Comparison of ENCODE assay signal across 22 cellular contexts in the genomic region with DNA sequence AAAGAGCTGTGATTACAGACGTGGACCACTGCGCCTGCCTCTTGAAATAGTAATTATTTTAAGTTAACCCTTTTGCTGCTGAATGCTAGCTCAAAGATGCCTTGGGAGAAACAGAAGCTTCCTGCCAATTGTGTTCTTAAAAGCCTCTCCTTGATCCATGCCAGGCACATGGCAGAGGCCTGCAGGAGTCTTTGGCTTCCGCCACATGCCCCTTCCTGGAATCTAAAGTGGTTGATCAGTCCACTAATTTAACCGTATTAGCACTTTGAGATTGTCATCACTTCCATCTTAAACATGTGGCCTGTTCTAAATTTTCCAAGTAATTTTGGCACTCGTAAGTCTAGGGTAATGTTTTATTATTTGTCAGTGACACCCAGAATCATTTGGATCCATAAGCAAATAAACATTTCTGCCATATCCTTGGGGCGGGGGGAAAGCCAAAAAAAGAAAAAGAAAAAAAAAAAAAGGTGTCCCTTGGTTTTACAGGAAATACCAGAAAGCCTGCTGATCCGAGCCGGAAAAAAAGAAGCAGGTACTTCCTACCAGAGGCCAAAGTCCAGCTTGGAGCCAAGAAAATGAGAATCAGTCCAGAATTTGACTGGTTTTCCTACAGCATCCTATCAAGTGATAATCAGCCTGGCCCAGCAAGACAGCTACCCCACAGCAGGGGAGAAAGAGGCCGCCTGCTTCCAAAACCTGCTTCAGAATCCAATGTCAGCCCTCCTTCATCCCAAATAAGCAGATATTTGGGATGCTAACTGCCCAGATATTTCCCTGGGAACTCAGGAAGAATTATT.
A peak's percentile ranks its signal among the peaks of the same experiment; 100 is the strongest.
DNase-seq lines count a peak whose midpoint lies in the region; ATAC-seq, FAIRE-seq and TF ChIP-seq lines count a peak whose summit lies in the region.
"Had no signal": no experiment of that assay in that cellular context is flagged by ENCODE, and none has a peak within 500 bp of the region (broad histone marks: within the 10 kb centered on the region; RNA-seq: fewer than 3 reads in every experiment).

No MANE protein-coding gene starts in this region.

- H3K36me3 ChIP-seq in HepG2 (replicated peaks in 1 of 2; ENCODE audit: control insufficient read depth in 1 of 2, insufficient read depth in 2 of 2, low read length in 2 of 2) (no peaks in the 10 kb centered on the region), right lobe of liver (no peaks in the 10 kb centered on the region)

- H3K27ac Mint-ChIP-seq in chondrocyte (ENCODE audit: unreplicated experiment): no peak overlapping the region
- no peak overlapping the region for H3K27ac Mint-ChIP-seq in progenitor cell of endocrine pancreas
- H3K27ac Mint-ChIP-seq: CD4-positive, alpha-beta T cell; CD8-positive, alpha-beta T cell had no signal

- no peak overlapping the region for H2AFZ ChIP-seq in HepG2 (ENCODE audit: low read length)

- H3K4me1 ChIP-seq in HepG2 (ENCODE audit: insufficient read depth, low read length) (no peaks in the 10 kb centered on the region), right lobe of liver (no peaks in the 10 kb centered on the region)
- H3K4me1 ChIP-seq: BLaER1 treated with 17β-estradiol and CSF1 and Interleukin-3, amounts not matched to agents 10 nM and 100 nM; Caco-2 had no signal

- no peak for TF ChIP-seq EP300 in HepG2 (IDR thresholded peaks at IDR 0.05; ENCODE audit: low read depth in 2 of 2, low read length in 2 of 2)
- no peak for TF ChIP-seq EP300 in HepG2 (CRISPR knock-in tag; IDR thresholded peaks at IDR 0.05; ENCODE audit: borderline replicate concordance)

- TF ChIP-seq RAD21 in HepG2 (CRISPR knock-in tag; IDR thresholded peaks at IDR 0.05): no peak

- H3K4me3 Mint-ChIP-seq in chondrocyte (ENCODE audit: unreplicated experiment) (no peak overlapping the region), progenitor cell of endocrine pancreas (ENCODE audit: low read depth) (no peak overlapping the region)
- H3K4me3 Mint-ChIP-seq: CD4-positive, alpha-beta T cell; CD8-positive, alpha-beta T cell had no signal

- POLR2A ChIA-PET in HepG2 (lab: Yijun Ruan, JAX): no interaction called here

- WGBS in HepG2 (ENCODE audit: low lambda C conversion rate): 18% methylated on average over 9 of the region's 9 CpGs
- 65% methylated on average over 9 of the region's 9 CpGs for WGBS in right lobe of liver (ENCODE audit: insufficient coverage, low coverage, low lambda C conversion rate, missing lambda C conversion rate)

- H3K9me3 ChIP-seq in HepG2 (ENCODE audit: low read length): peaks cover 11% of the 10 kb centered on the region
- H3K9me3 ChIP-seq in right lobe of liver: no peaks in the 10 kb centered on the region
- H3K9me3 ChIP-seq: Caco-2 had no signal

- no peaks in the 10 kb centered on the region for H3K36me3 Mint-ChIP-seq in chondrocyte (ENCODE audit: low read depth)
- peaks cover 5% of the 10 kb centered on the region for H3K36me3 Mint-ChIP-seq in progenitor cell of endocrine pancreas (ENCODE audit: insufficient read depth)
- H3K36me3 Mint-ChIP-seq: CD8-positive, alpha-beta T cell had no signal

- in situ Hi-C loops in HepG2 (cut with HindIII; ENCODE audit: extremely low pct_ligation_motif_present, low pct_unique_long_range_greater_than_20kb): no loop called here
- in situ Hi-C loops in G401 (cut with HindIII; ENCODE audit: low sequenced_read_pairs): no loop called here

- no peak for FAIRE-seq in HepG2 (lab: Jason Lieb, UNC)
- FAIRE-seq: A204.1, D721Med, GM12878, GM12892, GM18507 had no signal

- H3K9me3 Mint-ChIP-seq in chondrocyte (ENCODE audit: low read depth) (peaks cover 25% of the 10 kb centered on the region), progenitor cell of endocrine pancreas (ENCODE audit: low read depth) (peaks cover 22% of the 10 kb centered on the region)

- no TSS peak for BruUV-seq in HepG2 (replicated peaks; lab: Mats Ljungman, UMichigan)

- intact Hi-C loops in HepG2 (cut with micrococcal nuclease; ENCODE audit: unreplicated experiment) (no loop called here), right lobe of liver (cut with DNase I) (no loop called here)

- ATAC-seq in HepG2 (no peak), right lobe of liver (no peak)
- ATAC-seq: CD8-positive, alpha-beta T cell; GM12878 had no signal

- no peak overlapping the region for H3K9ac ChIP-seq in HepG2 (ENCODE audit: insufficient read depth, low read depth, low read length)
- H3K9ac ChIP-seq: BLaER1 treated with 17β-estradiol and CSF1 and Interleukin-3, amounts not matched to agents 10 nM and 100 nM had no signal

- no peaks in the 10 kb centered on the region for H3K79me2 ChIP-seq in HepG2 (ENCODE audit: insufficient read depth, low read length)

- TF ChIP-seq POLR2A in HepG2 (IDR thresholded peaks at IDR 0.05; ENCODE audit: insufficient read depth in 1 of 2, low read depth in 2 of 2, low read length in 2 of 2) (no peak), right lobe of liver (IDR thresholded peaks at IDR 0.05) (no peak)

- TF ChIP-seq CTCF in HepG2 (CRISPR knock-in tag; IDR thresholded peaks at IDR 0.05) (no peak), right lobe of liver (IDR thresholded peaks at IDR 0.05) (no peak), chondrocyte (IDR thresholded peaks at IDR 0.05) (no peak), progenitor cell of endocrine pancreas (IDR thresholded peaks at IDR 0.05; ENCODE audit: unreplicated experiment) (no peak)

- H3K27me3 Mint-ChIP-seq in chondrocyte (ENCODE audit: low read depth) (no peaks in the 10 kb centered on the region), progenitor cell of endocrine pancreas (no peaks in the 10 kb centered on the region)

- H3K4me1 Mint-ChIP-seq in chondrocyte (ENCODE audit: low read depth) (no peaks in the 10 kb centered on the region), progenitor cell of endocrine pancreas (ENCODE audit: low read depth) (no peaks in the 10 kb centered on the region)

- DNase-seq in HepG2 (ENCODE audit: low spot score): no peak
- no peak for DNase-seq in right lobe of liver
- peak; percentile 90 for DNase-seq in G401 (ENCODE audit: low spot score)
- DNase-seq in cerebellar cortex (ENCODE audit: low spot score): peak; percentile 89
- no peak for DNase-seq in chondrocyte (ENCODE audit: low spot score)
- DNase-seq in progenitor cell of endocrine pancreas (ENCODE audit: low spot score, unreplicated experiment): no peak
- DNase-seq in NOMO-1 (lab: John Stamatoyannopoulos, UW; ENCODE audit: unreplicated experiment in 2 of 2): no peak
- DNase-seq: 8988T; ACHN; Caco-2; Calu3; CD4-positive, alpha-beta T cell; CD8-positive, alpha-beta T cell; DMS79 treated with DMSO at 0.1 percent for 48 hours; GDM1 had no signal

- H3K27me3 ChIP-seq in HepG2 (ENCODE audit: control insufficient read depth in 1 of 2, insufficient read depth in 2 of 2, low read length in 2 of 2): no peaks in the 10 kb centered on the region
- H3K27me3 ChIP-seq in right lobe of liver: no peaks in the 10 kb centered on the region
- H3K27me3 ChIP-seq: BLaER1 treated with 17β-estradiol and CSF1 and Interleukin-3, amounts not matched to agents 10 nM and 100 nM had no signal

- no peaks in the 10 kb centered on the region for H4K20me1 ChIP-seq in HepG2 (ENCODE audit: insufficient read depth, low read length)
- H4K20me1 ChIP-seq: BLaER1 treated with 17β-estradiol and CSF1 and Interleukin-3, amounts not matched to agents 10 nM and 100 nM had no signal

- H3K27ac ChIP-seq in HepG2 (ENCODE audit: extremely low read length, insufficient read depth, low read length) (no peak overlapping the region), right lobe of liver (no peak overlapping the region)
- H3K27ac ChIP-seq: BLaER1 treated with 17β-estradiol and CSF1 and Interleukin-3, amounts not matched to agents 10 nM and 100 nM; C4-2B had no signal

- H3K4me2 ChIP-seq in HepG2 (ENCODE audit: low read depth, low read length): no peak overlapping the region
- H3K4me2 ChIP-seq: BLaER1 treated with 17β-estradiol and CSF1 and Interleukin-3, amounts not matched to agents 10 nM and 100 nM had no signal

- CTCF ChIA-PET in HepG2 (lab: Yijun Ruan, JAX; ENCODE audit: low intra/inter-chr PET ratio, low total read pairs): no interaction called here

- no peak overlapping the region for H3K4me3 ChIP-seq in HepG2 (replicated peaks in 1 of 3; ENCODE audit: insufficient read depth in 1 of 3, low read depth in 2 of 3, low read length in 3 of 3)
- H3K4me3 ChIP-seq in right lobe of liver: no peak overlapping the region
- H3K4me3 ChIP-seq: BLaER1 treated with 17β-estradiol and CSF1 and Interleukin-3, amounts not matched to agents 10 nM and 100 nM; GM12878 had no signal

TF ChIP-seq in HepG2, 621 proteins besides CTCF, POLR2A, EP300 and RAD21:
- TF ChIP-seq SIN3B (IDR thresholded peaks at IDR 0.05; ENCODE audit: low read length): no peak
- TF ChIP-seq GABPA (IDR thresholded peaks at IDR 0.05; ENCODE audit: low read depth, low read length): no peak
- TF ChIP-seq GABPA (CRISPR knock-in tag; IDR thresholded peaks at IDR 0.05; ENCODE audit: low read depth): peak; percentile 52

Comparison
In these comparisons a context has a peak if more than half of its experiments do, and no peak if none do; other contexts are left out.
1. DNase-seq: peak in G401 (single experiment) and cerebellar cortex (single experiment); none in HepG2 (single experiment), right lobe of liver (0 of 3), chondrocyte (single experiment), progenitor cell of endocrine pancreas (single experiment) and NOMO-1 (0 of 2).